In genomic region chr22:43726296-43726695, GRCh38 we compare ENCODE assay signal across 2 cellular contexts.
TF ChIP-seq lines count a peak whose summit lies in the region.

No MANE protein-coding gene starts in this region.

TF ChIP-seq in HEK293, 187 proteins besides CTCF, POLR2A, EP300 and RAD21 (continued from another document):
- TF ChIP-seq, protein P1, sequence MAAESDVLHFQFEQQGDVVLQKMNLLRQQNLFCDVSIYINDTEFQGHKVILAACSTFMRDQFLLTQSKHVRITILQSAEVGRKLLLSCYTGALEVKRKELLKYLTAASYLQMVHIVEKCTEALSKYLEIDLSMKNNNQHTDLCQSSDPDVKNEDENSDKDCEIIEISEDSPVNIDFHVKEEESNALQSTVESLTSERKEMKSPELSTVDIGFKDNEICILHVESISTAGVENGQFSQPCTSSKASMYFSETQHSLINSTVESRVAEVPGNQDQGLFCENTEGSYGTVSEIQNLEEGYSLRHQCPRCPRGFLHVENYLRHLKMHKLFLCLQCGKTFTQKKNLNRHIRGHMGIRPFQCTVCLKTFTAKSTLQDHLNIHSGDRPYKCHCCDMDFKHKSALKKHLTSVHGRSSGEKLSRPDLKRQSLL (tag by site-specific recombination; IDR thresholded peaks at IDR 0.05), result no peak
- TF ChIP-seq ZIC2 (tag by site-specific recombination; IDR thresholded peaks at IDR 0.05) (peak; percentile 26; the same call in 1 of the 2 replicates), ZNF600 (tag by site-specific recombination; IDR thresholded peaks at IDR 0.05) (no peak), GLIS1 (tag by site-specific recombination; IDR thresholded peaks at IDR 0.05) (peak; percentile 57; the same call in 1 of the 2 replicates)
- TF ChIP-seq, protein P2, sequence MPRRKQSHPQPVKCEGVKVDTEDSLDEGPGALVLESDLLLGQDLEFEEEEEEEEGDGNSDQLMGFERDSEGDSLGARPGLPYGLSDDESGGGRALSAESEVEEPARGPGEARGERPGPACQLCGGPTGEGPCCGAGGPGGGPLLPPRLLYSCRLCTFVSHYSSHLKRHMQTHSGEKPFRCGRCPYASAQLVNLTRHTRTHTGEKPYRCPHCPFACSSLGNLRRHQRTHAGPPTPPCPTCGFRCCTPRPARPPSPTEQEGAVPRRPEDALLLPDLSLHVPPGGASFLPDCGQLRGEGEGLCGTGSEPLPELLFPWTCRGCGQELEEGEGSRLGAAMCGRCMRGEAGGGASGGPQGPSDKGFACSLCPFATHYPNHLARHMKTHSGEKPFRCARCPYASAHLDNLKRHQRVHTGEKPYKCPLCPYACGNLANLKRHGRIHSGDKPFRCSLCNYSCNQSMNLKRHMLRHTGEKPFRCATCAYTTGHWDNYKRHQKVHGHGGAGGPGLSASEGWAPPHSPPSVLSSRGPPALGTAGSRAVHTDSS (tag by site-specific recombination; IDR thresholded peaks at IDR 0.05), result no peak
- TF ChIP-seq, protein P3, sequence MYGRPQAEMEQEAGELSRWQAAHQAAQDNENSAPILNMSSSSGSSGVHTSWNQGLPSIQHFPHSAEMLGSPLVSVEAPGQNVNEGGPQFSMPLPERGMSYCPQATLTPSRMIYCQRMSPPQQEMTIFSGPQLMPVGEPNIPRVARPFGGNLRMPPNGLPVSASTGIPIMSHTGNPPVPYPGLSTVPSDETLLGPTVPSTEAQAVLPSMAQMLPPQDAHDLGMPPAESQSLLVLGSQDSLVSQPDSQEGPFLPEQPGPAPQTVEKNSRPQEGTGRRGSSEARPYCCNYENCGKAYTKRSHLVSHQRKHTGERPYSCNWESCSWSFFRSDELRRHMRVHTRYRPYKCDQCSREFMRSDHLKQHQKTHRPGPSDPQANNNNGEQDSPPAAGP (tag by site-specific recombination; IDR thresholded peaks at IDR 0.05), result 0 out of 2 replicates have a peak, but pooled peaks have one; percentile 18

TF ChIP-seq in SK-N-SH treated with all-trans-retinoic acid at 6 μM for 48 hours, 23 proteins besides CTCF, POLR2A, EP300 and RAD21 (continued from another document):
- no peak for TF ChIP-seq PATZ1 (CRISPR knock-in tag; IDR thresholded peaks at IDR 0.05; ENCODE audit: borderline replicate concordance)
TF ChIP-seq in SK-N-SH treated with all-trans-retinoic acid at 6 μM for 48 hours: peak in this region for 0.
